In the genomic region with DNA sequence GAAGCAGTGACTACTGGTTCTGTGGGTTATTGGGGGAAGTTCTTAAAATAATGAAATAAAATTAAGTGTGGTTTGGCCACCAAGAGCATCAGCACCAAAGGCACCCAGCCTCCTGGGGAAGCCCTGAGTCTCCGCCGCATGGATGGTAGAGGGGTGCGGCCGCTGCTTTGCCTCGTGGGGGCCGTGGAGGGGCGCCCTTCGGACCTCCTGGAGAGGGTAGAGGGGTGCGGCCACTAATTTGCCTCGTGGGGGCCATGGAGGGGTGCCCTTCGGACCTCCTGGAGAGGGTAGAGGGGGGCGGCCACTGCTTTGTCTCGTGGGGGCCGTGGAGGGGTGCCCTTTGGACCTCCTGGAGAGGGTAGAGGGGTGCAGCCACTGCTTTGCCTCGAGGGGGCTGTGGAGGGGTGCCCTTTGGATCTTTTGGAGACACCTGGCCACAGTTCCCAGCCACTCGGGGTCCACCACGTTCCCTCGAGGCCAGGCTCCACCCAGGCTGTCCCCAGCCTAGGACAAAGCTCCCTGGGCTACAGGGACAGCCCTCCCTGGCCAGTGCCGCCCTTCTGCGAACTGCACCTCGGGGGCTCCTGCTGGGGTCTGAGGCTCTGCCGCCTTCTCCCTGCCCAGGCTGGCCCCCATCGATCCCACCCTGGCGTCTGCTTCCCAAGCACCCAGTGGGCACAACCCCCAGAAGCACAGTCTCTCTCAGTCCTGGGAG, we compare ENCODE assay signal across 22 cellular contexts.
DNase-seq lines count a peak whose midpoint lies in the region; ATAC-seq and TF ChIP-seq lines count a peak whose summit lies in the region.
"Had no signal": no experiment of that assay in that cellular context is flagged by ENCODE, and none has a peak within 500 bp of the region (broad histone marks: within the 10 kb centered on the region; RNA-seq: fewer than 3 reads in every experiment).

No MANE protein-coding gene starts in this region.

- H3K27me3 ChIP-seq in psoas muscle (ENCODE audit: insufficient read depth in 3 of 3, low read length in 2 of 3): no peaks in the 10 kb centered on the region

- no peaks in the 10 kb centered on the region for H3K9me3 ChIP-seq in psoas muscle

- H3K4me3 ChIP-seq in psoas muscle: no peak overlapping the region
- H3K4me3 ChIP-seq: GM23248, PC-9 had no signal

- H3K27ac ChIP-seq in psoas muscle: no peak overlapping the region
- H3K27ac ChIP-seq: 22Rv1, GM23248, PC-9 had no signal

- 86 to 89% (median 87%) methylated on average over 24 of the region's 24 CpGs for WGBS in psoas muscle, 3 donors

- DNase-seq in cardiac septum (ENCODE audit: low spot score) (peak; percentile 38), Right ventricle myocardium superior (no peak), mesenteric fat pad (ENCODE audit: low spot score) (peak; percentile 83), sciatic nerve (ENCODE audit: low spot score) (peak; percentile 34), psoas muscle (no peak), NCI-H69 (lab: John Stamatoyannopoulos, UW) (no peak)
- DNase-seq: Calu3, DMS79 treated with DMSO at 0.1 percent for 48 hours, GF-D8, GM23248, H7, Kasumi-1, MV-4-11, NCI-H1105, NCI-H2029, NCI-H446, PC-9, RPMI8226, SHP77 treated with DMSO at 0.1 percent for 48 hours had no signal

- H3K36me3 ChIP-seq in psoas muscle (ENCODE audit: insufficient read depth in 1 of 2, low read depth in 1 of 2): no peaks in the 10 kb centered on the region

- no peaks in the 10 kb centered on the region for H3K4me1 ChIP-seq in psoas muscle

- intact Hi-C loops in cardiac septum (cut with DNase I) (no loop called here), Right ventricle myocardium superior (cut with DNase I) (no loop called here), sciatic nerve (cut with DNase I) (no loop called here), psoas muscle (cut with DNase I) (no loop called here)

- ATAC-seq in Right ventricle myocardium superior (ENCODE audit: poor library complexity) (no peak), sciatic nerve (no peak), psoas muscle (no peak), GM18517 (IDR thresholded peaks at IDR 0.05; ENCODE audit: unreplicated experiment) (no peak)
- ATAC-seq: HepG2 had no signal

- TF ChIP-seq CTCF in psoas muscle (IDR thresholded peaks at IDR 0.05): no peak

Comparison
In these comparisons a context has a peak if more than half of its experiments do, and no peak if none do; other contexts are left out.
1. DNase-seq: peak in cardiac septum (single experiment), mesenteric fat pad (single experiment) and sciatic nerve (single experiment); none in Right ventricle myocardium superior (single experiment), psoas muscle (0 of 2) and NCI-H69 (single experiment).